Comparison of ENCODE assay signal across 1 cellular context in the genomic region with DNA sequence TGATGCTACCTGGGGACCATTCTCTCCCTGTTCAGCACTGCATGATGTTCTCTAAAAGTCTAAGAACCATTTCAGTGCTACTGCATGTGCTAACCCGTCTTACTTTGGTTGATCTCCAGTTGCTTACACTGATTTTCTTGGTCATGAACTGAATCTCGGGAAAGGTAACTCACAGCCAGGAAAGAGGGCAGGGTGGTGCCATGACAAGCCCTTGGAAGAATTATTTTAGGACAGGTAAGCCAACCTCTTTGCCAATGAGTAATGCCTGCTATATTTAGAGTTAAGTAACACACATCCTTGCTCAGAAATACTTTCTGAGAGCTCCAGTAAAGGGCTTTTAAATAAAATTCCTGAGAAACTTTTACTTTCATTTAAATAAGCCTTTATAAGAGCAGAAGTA.
TF ChIP-seq lines count a peak whose summit lies in the region.

No MANE protein-coding gene starts in this region.

TF ChIP-seq in GM23338, 12 proteins besides CTCF, POLR2A, EP300 and RAD21 (continued from another document):
- TF ChIP-seq ZNF331 (CRISPR knock-in tag; IDR thresholded peaks at IDR 0.05; ENCODE audit: low read depth) (no peak), ZNF114 (CRISPR knock-in tag; IDR thresholded peaks at IDR 0.05) (no peak)
